ENCODE assay signal across 26 cellular contexts in genomic region chr4:21901831-21902230, GRCh38. TPM values are rescaled to one million over a fixed set of nuclear protein-coding genes. Genes with fewer than 3 reads are reported as not detected.
DNase-seq lines count a peak whose midpoint lies in the region; ATAC-seq and TF ChIP-seq lines count a peak whose summit lies in the region.
"Had no signal": no experiment of that assay in that cellular context is flagged by ENCODE, and none has a peak within 500 bp of the region (broad histone marks: within the 10 kb centered on the region; RNA-seq: fewer than 3 reads in every experiment).

No MANE protein-coding gene starts in this region.

- H3K9me3 Mint-ChIP-seq in HFFc6: peaks cover 22% of the 10 kb centered on the region

- H3K36me3 ChIP-seq in SJSA1: no peaks in the 10 kb centered on the region
- H3K36me3 ChIP-seq: MG63, upper lobe of left lung had no signal

- H3K9me3 ChIP-seq in SJSA1 (replicated peaks): no peaks in the 10 kb centered on the region
- H3K9me3 ChIP-seq: MG63 had no signal

- H3K4me3 Mint-ChIP-seq in HFFc6: no peak overlapping the region
- H3K4me3 Mint-ChIP-seq: activated naive CD8-positive, alpha-beta T cell treated with anti-CD3 and anti-CD28 coated beads, Interleukin-2, amount 50 U/mL, for 24 hours; B cell; mesothelial cell of epicardium; neural crest cell; stimulated activated naive CD8-positive, alpha-beta T cell treated with anti-CD3 and anti-CD28 coated beads, Interleukin-15, amount 100 ng/mL, for 72 hours; T-cell had no signal

- H3K4me1 ChIP-seq in SJSA1 (replicated peaks): peaks cover 14% of the 10 kb centered on the region
- H3K4me1 ChIP-seq: upper lobe of left lung had no signal

- peaks cover 13% of the 10 kb centered on the region for H3K36me3 Mint-ChIP-seq in HFFc6 (ENCODE audit: low read depth)
- H3K36me3 Mint-ChIP-seq: mesothelial cell of epicardium, T-cell had no signal

- DNase-seq in HFFc6 (peak; percentile 29), SJSA1 (ENCODE audit: low read depth in 1 of 2, low spot score in 2 of 2) (peak in 1 of 2 experiments; percentile 16), fibroblast of mammary gland (ENCODE audit: low read depth) (peak; percentile 91), skeletal muscle cell (ENCODE audit: low read depth) (peak; percentile 58), NCI-H1417 (lab: John Stamatoyannopoulos, UW) (no peak), MV-4-11 (lab: John Stamatoyannopoulos, UW) (no peak), NCI-H1436 treated with DMSO at 0.1 percent for 48 hours (lab: John Stamatoyannopoulos, UW) (no peak)
- DNase-seq: activated CD4-positive, alpha-beta T cell treated with anti-CD3 and anti-CD28 coated beads for 48 hours; activated naive CD8-positive, alpha-beta T cell treated with anti-CD3 and anti-CD28 coated beads, Interleukin-2, amount 50 U/mL, for 24 hours; MG63; NCI-H187 treated with DMSO at 0.1 percent for 48 hours; NCI-H446 treated with DMSO at 0.1 percent for 48 hours; NK-92 treated with Interleukin-12 subunit alpha and Interleukin-12 subunit beta, amount 100 ng/mL, for 24 hours; small intestine; stimulated activated CD4-positive, alpha-beta T cell treated with anti-CD3 and anti-CD28 coated beads, Interleukin-2, amount 100 ng/mL, for 48 hours; stimulated activated naive CD8-positive, alpha-beta T cell treated with anti-CD3 and anti-CD28 coated beads, Interleukin-15, amount 100 ng/mL, for 72 hours; T-cell; upper lobe of left lung had no signal

- ATAC-seq in GM21360 (IDR thresholded peaks at IDR 0.05; ENCODE audit: unreplicated experiment): no peak
- ATAC-seq: activated naive CD8-positive, alpha-beta T cell treated with anti-CD3 and anti-CD28 coated beads, Interleukin-2, amount 50 U/mL, for 24 hours; esophagus mucosa; stimulated activated naive CD8-positive, alpha-beta T cell treated with anti-CD3 and anti-CD28 coated beads, Interleukin-15, amount 100 ng/mL, for 72 hours; T-cell had no signal

- no peaks in the 10 kb centered on the region; the same call in 1 of the 2 replicates for H3K27me3 Mint-ChIP-seq in HFFc6 (ENCODE audit: insufficient read depth)
- H3K27me3 Mint-ChIP-seq: activated naive CD8-positive, alpha-beta T cell treated with anti-CD3 and anti-CD28 coated beads, Interleukin-2, amount 50 U/mL, for 24 hours; B cell; stimulated activated naive CD8-positive, alpha-beta T cell treated with anti-CD3 and anti-CD28 coated beads, Interleukin-15, amount 100 ng/mL, for 72 hours; T-cell had no signal

- H3K27me3 ChIP-seq in SJSA1 (replicated peaks): no peaks in the 10 kb centered on the region
- H3K27me3 ChIP-seq: hepatocyte, MG63, upper lobe of left lung had no signal

- H3K27ac Mint-ChIP-seq in HFFc6: no peak overlapping the region
- H3K27ac Mint-ChIP-seq: activated naive CD8-positive, alpha-beta T cell treated with anti-CD3 and anti-CD28 coated beads, Interleukin-2, amount 50 U/mL, for 24 hours; B cell; mesothelial cell of epicardium; progenitor cell of endocrine pancreas; stimulated activated naive CD8-positive, alpha-beta T cell treated with anti-CD3 and anti-CD28 coated beads, Interleukin-15, amount 100 ng/mL, for 72 hours; T-cell had no signal

- TF ChIP-seq CTCF in HFFc6 (IDR thresholded peaks at IDR 0.05) (no peak), fibroblast of mammary gland (conservative IDR thresholded peaks at IDR 0.05; ENCODE audit: control insufficient read depth, insufficient read depth, low read depth, low read length) (no peak)

- H3K4me1 Mint-ChIP-seq in HFFc6 (ENCODE audit: low read depth): peaks cover 23% of the 10 kb centered on the region
- H3K4me1 Mint-ChIP-seq: activated naive CD8-positive, alpha-beta T cell treated with anti-CD3 and anti-CD28 coated beads, Interleukin-2, amount 50 U/mL, for 24 hours; B cell; mesothelial cell of epicardium; neural crest cell; stimulated activated naive CD8-positive, alpha-beta T cell treated with anti-CD3 and anti-CD28 coated beads, Interleukin-15, amount 100 ng/mL, for 72 hours; T-cell had no signal

- peak overlapping the region; percentile 46 for H3K27ac ChIP-seq in SJSA1
- H3K27ac ChIP-seq: hepatocyte, upper lobe of left lung had no signal

- no peak overlapping the region for H3K4me3 ChIP-seq in SJSA1
- no peak overlapping the region for H3K4me3 ChIP-seq in fibroblast of mammary gland (ENCODE audit: control insufficient read depth, low read depth, low read length)
- H3K4me3 ChIP-seq in skeletal muscle cell (ENCODE audit: low read depth, low read length): no peak overlapping the region
- H3K4me3 ChIP-seq: hepatocyte, MG63, upper lobe of left lung had no signal

RNA-seq across cellular contexts. Expression of gene KCNIP4, which starts 46.7 kb away (rescaled TPM):
- not detected for total RNA-seq in HFFc6 (2021; fragmentation: NEBNext Ultra II Directional; extraction: Animal tissue kit (Norgen Biotek cat#: 25700))
- total RNA-seq in SJSA1 (2014; rRNA removed; shearing (Covaris generic)): not detected in 2 replicates
- total RNA-seq: B cell, cardiac septum, esophagus mucosa, T-cell had no signal

Comparison
In these comparisons a context has a peak if more than half of its experiments do, and no peak if none do; other contexts are left out.
1. DNase-seq: peak in HFFc6 (single experiment), fibroblast of mammary gland (single experiment) and skeletal muscle cell (single experiment); none in NCI-H1417 (0 of 3), MV-4-11 (single experiment) and NCI-H1436 treated with DMSO at 0.1 percent for 48 hours (single experiment).